In the genomic region with DNA sequence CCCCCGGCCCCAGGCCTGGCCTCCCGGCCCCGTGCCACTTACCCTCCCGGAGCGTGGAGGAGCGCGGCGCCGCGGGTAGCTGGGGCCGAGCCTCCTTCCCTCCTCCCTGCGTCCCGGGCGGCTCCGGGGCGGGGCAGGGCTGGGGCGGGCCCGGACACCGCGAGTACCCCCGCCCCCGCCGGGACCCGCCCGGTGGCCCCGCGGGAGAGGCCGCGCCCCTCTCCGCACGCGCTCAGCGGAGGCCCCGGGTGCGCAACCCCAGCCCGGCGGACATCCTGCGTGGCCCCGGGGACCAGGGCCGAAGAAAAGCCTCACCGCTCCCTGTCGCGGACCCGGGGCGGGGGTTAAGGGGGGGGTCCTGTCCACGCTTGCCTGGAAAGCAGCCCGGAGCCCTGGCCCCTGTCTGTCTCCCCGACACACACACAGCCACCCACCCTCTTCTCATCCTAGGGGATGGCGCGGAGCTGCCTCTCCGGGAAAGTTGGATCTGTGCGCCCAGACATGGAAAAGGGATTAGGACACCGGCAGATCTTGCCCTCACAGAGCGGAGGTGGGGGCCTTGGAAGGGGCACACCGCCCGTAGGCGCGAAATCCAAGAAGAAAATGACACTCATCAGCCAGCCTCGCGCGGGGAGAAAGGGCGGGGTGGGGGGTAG, we compare ENCODE assay signal across 1 cellular context.
TF ChIP-seq lines count a peak whose summit lies in the region.

A gene with protein sequence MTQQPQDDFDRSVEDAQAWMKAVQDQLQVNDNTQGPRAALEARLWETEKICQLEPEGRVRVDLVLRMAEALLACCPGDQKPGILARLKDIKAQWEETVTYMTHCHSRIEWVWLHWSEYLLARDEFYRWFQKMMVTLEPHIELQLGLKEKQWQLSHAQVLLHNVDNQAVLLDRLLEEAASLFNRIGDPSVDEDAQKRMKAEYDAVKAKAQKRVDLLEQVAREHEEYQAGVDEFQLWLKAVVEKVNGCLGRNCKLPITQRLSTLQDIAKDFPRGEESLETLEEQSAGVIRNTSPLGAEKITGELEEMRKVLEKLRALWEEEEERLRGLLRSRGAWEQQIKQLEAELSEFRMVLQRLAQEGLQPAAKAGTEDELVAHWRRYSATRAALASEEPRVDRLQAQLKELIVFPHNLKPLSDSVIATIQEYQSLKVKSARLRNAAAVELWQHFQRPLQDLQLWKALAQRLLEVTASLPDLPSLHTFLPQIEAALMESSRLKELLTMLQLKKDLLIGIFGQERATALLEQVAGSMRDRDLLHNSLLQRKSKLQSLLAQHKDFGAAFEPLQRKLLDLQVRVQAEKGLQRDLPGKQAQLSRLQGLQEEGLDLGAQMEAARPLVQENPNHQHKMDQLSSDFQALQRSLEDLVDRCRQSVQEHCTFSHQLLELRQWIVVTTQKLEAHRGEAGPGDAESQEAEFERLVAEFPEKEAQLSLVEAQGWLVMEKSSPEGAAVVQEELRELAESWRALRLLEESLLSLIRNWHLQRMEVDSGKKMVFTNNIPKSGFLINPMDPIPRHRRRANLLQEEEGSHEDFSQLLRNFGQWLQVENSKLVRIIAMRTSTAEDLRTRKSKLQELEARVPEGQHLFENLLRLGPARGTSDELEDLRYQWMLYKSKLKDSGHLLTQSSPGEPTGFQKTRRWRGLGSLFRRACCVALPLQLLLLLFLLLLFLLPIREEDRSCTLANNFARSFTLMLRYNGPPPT (minus strand): TSS at position 97 of the 656 bp plus-strand sequence. CDS start 40,829 bp downstream, outside the sequence.

TF ChIP-seq in WTC11, 78 proteins besides CTCF, POLR2A, EP300 and RAD21 (continued from another document):
- TF ChIP-seq, protein P1, sequence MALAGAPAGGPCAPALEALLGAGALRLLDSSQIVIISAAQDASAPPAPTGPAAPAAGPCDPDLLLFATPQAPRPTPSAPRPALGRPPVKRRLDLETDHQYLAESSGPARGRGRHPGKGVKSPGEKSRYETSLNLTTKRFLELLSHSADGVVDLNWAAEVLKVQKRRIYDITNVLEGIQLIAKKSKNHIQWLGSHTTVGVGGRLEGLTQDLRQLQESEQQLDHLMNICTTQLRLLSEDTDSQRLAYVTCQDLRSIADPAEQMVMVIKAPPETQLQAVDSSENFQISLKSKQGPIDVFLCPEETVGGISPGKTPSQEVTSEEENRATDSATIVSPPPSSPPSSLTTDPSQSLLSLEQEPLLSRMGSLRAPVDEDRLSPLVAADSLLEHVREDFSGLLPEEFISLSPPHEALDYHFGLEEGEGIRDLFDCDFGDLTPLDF (CRISPR knock-in tag; IDR thresholded peaks at IDR 0.05) = no peak
